Comparison of ENCODE assay signal across 7 cellular contexts in genomic region chr5:160438316-160439204, GRCh38. TPM values are rescaled to one million over a fixed set of nuclear protein-coding genes. Genes with fewer than 3 reads are reported as not detected.
A peak's percentile ranks its signal among the peaks of the same experiment; 100 is the strongest.
DNase-seq lines count a peak whose midpoint lies in the region; ATAC-seq and TF ChIP-seq lines count a peak whose summit lies in the region.

No MANE protein-coding gene starts in this region.

- peak overlapping the region; percentile 82 to 87 (median 84) for H3K4me3 Mint-ChIP-seq in brain

- no peaks in the 10 kb centered on the region for H3K27me3 Mint-ChIP-seq in brain

- H3K36me3 ChIP-seq in iPS-18a (ENCODE audit: control insufficient read depth, low read depth, low read length): no peaks in the 10 kb centered on the region

- peaks cover 32% of the 10 kb centered on the region for H3K4me1 Mint-ChIP-seq in brain

- peaks cover 3% of the 10 kb centered on the region for H3K4me1 ChIP-seq in iPS-18a (ENCODE audit: control insufficient read depth, low read depth, low read length)

- no peaks in the 10 kb centered on the region for H3K36me3 Mint-ChIP-seq in brain

- H3K4me3 ChIP-seq in iPS-18a (ENCODE audit: low read length) (peak overlapping the region; percentile 53), skin epidermis (peak overlapping the region; percentile 11 to 39 (median 28))

- H3K27ac ChIP-seq in iPS-18a (ENCODE audit: low read length) (no peak overlapping the region), skin epidermis (peak overlapping the region in 15 of 21 experiments; percentile 20 to 75 (median 58))

- DNase-seq in NCI-H1436 treated with DMSO at 0.1 percent for 48 hours (lab: John Stamatoyannopoulos, UW) (peak; percentile 12), T-helper 9 cell (peak; percentile 34)

- no peaks in the 10 kb centered on the region for H3K9me3 ChIP-seq in iPS-18a (ENCODE audit: control insufficient read depth, low read depth, low read length)

- ATAC-seq in GM18499 (IDR thresholded peaks at IDR 0.05; ENCODE audit: insufficient read depth, unreplicated experiment): peak; percentile 13
- peak; percentile 28 for ATAC-seq in HG02852 (IDR thresholded peaks at IDR 0.05; ENCODE audit: unreplicated experiment)

- H3K27me3 ChIP-seq in iPS-18a (ENCODE audit: control insufficient read depth, insufficient read depth, low read length): no peaks in the 10 kb centered on the region

- peak; percentile 58 to 63 for TF ChIP-seq CTCF in brain (conservative IDR thresholded peaks at IDR 0.05)

- peaks cover 0 to 2% (median 0%) of the 10 kb centered on the region in 5 experiments for H3K9me3 Mint-ChIP-seq in brain

- H3K9ac ChIP-seq in iPS-18a (ENCODE audit: low read length): no peak overlapping the region

- peak overlapping the region; percentile 37 to 75 (median 53) for H3K27ac Mint-ChIP-seq in brain

RNA-seq across cellular contexts. Expression of gene PTTG1, which starts 16.9 kb away (rescaled TPM):
- 172 TPM for polyA plus RNA-seq in brain (ENCODE audit: insufficient read depth, low read depth, low replicate concordance)

RNA-seq across cellular contexts. Expression of gene SLU7, which starts 19.7 kb away (rescaled TPM):
- polyA plus RNA-seq in brain (ENCODE audit: insufficient read depth, low read depth, low replicate concordance): 27.1 TPM

RNA-seq across cellular contexts. Expression of gene FAM200C, which starts 38.7 kb away (rescaled TPM):
- polyA plus RNA-seq in brain (ENCODE audit: insufficient read depth, low read depth, low replicate concordance): 3.9 TPM
